1 cellular context compared by ENCODE assay signal in genomic region chr13:113373811-113374485, GRCh38.
TF ChIP-seq lines count a peak whose summit lies in the region.

No MANE protein-coding gene starts in this region.

TF ChIP-seq in H1, 55 proteins besides CTCF, POLR2A, EP300 and RAD21:
- TF ChIP-seq MAX (IDR thresholded peaks at IDR 0.05), result no peak
- TF ChIP-seq BCL11A (IDR thresholded peaks at IDR 0.05; ENCODE audit: low read depth in 2 of 2, low read length in 2 of 2), result no peak
- TF ChIP-seq BACH1 (IDR thresholded peaks at IDR 0.05; ENCODE audit: low read length), result no peak
- TF ChIP-seq HDAC2 (IDR thresholded peaks at IDR 0.05; ENCODE audit: borderline replicate concordance in 1 of 2, low read depth in 2 of 2, low read length in 2 of 2), result no peak
- no peak for TF ChIP-seq EGR1 (IDR thresholded peaks at IDR 0.05; ENCODE audit: borderline replicate concordance, low read depth, low read length)
